In genomic region chr3:20503394-20504082, GRCh38 we compare ENCODE assay signal across 24 cellular contexts.
"Had no signal": no experiment of that assay in that cellular context is flagged by ENCODE, and none has a peak within 500 bp of the region (broad histone marks: within the 10 kb centered on the region; RNA-seq: fewer than 3 reads in every experiment).

No MANE protein-coding gene starts in this region.

- ATAC-seq: activated T-cell treated with anti-CD3 and anti-CD28 coated beads, Interleukin-2, amount 50 U/mL, for 72 hours; effector memory CD8-positive, alpha-beta T cell; esophagus mucosa; left lobe of liver; lower lobe of right lung; naive thymus-derived CD4-positive, alpha-beta T cell; upper lobe of right lung had no signal

- H3K4me1 ChIP-seq: colonic mucosa, lower lobe of right lung, thyroid gland, upper lobe of right lung had no signal

- H3K27ac ChIP-seq: colonic mucosa, dorsolateral prefrontal cortex, lower lobe of right lung, thyroid gland, upper lobe of right lung had no signal

- H3K9me3 ChIP-seq: colonic mucosa, lower lobe of right lung, thyroid gland, upper lobe of right lung had no signal

- H3K27me3 ChIP-seq: colonic mucosa, thyroid gland, upper lobe of right lung had no signal

- H3K36me3 ChIP-seq: colonic mucosa, lower lobe of right lung, thyroid gland, upper lobe of right lung had no signal

- H3K4me3 ChIP-seq: colonic mucosa, dorsolateral prefrontal cortex, lower lobe of right lung, thyroid gland, upper lobe of right lung had no signal

- DNase-seq: activated CD4-positive, alpha-beta memory T cell treated with anti-CD3 and anti-CD28 coated beads for 36 hours; activated CD4-positive, alpha-beta T cell treated with anti-CD3 and anti-CD28 coated beads for 4 hours; activated CD4-positive, CD25-positive, alpha-beta regulatory T cell; activated effector memory CD4-positive, alpha-beta T cell treated with Interleukin-2 at 50 U/mL for 16 hours; activated naive CD4-positive, alpha-beta T cell treated with anti-CD3 and anti-CD28 coated beads, Interleukin-2, amount 10 ng/mL, durations not matched to agents 7 days and 5 days; activated T-cell treated with anti-CD3 and anti-CD28 coated beads, Interleukin-2, amount 50 U/mL, for 72 hours; amygdala; colonic mucosa; dorsolateral prefrontal cortex; effector memory CD8-positive, alpha-beta T cell; foreskin melanocyte; kidney; lower lobe of right lung; mesendoderm; naive thymus-derived CD4-positive, alpha-beta T cell; occipital lobe; posterior cingulate gyrus; stimulated activated CD4-positive, alpha-beta T cell treated with anti-CD3 and anti-CD28 coated beads, Interleukin-4, amount 100 ng/mL, for 4 hours; substantia nigra; T1000; thyroid gland had no signal
